In the genomic region with DNA sequence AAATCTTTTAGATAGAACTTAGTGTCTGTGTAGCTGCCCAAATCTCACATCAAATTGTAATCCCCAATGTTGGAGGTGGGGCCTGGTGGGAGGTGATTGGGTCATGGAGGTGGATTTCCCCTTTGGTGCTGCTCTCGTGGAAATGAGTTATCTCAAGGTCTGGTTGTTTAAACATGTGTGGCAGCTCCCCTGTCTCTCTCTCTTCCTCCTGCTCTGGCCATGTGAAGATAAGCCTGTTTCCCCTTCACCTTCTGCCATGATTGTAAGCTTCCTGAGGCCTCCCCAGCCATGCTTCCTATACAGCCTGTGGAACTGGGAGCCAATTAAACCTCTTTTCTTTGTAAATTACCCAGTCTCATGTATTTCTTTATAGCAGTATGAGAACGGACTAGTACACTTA, we compare ENCODE assay signal across 9 cellular contexts. TPM values are rescaled to one million over a fixed set of nuclear protein-coding genes. Genes with fewer than 3 reads are reported as not detected.
"Had no signal": no experiment of that assay in that cellular context is flagged by ENCODE, and none has a peak within 500 bp of the region (broad histone marks: within the 10 kb centered on the region; RNA-seq: fewer than 3 reads in every experiment).

No MANE protein-coding gene starts in this region.

RNA-seq across cellular contexts. Expression of a gene that starts 30.6 kb away (rescaled TPM):
- total RNA-seq: OCI-LY7, PC-3, Peyer's patch, Right ventricle myocardium superior, RPMI7951, SJCRH30, SJSA1, SK-MEL-5 had no signal
- polyA plus RNA-seq: SK-N-SH had no signal
